In genomic region chr6:106026748-106027147, GRCh38 we compare ENCODE assay signal across 1 cellular context.
TF ChIP-seq lines count a peak whose summit lies in the region.

No MANE protein-coding gene starts in this region.

TF ChIP-seq in SK-N-SH, 30 proteins besides CTCF, POLR2A, EP300 and RAD21 (continued from another document):
- TF ChIP-seq PBX3 (IDR thresholded peaks at IDR 0.05), result no peak
- no peak for TF ChIP-seq GATA2 (CRISPR knock-in tag; IDR thresholded peaks at IDR 0.05)
- no peak for TF ChIP-seq POLR2AphosphoS5 (IDR thresholded peaks at IDR 0.05; ENCODE audit: low read depth, low read length)
- TF ChIP-seq RCOR1 (IDR thresholded peaks at IDR 0.05; ENCODE audit: low read length), result no peak
- TF ChIP-seq FOSL2 (IDR thresholded peaks at IDR 0.05; ENCODE audit: borderline replicate concordance, low read depth), result no peak
- no peak for TF ChIP-seq JUND (IDR thresholded peaks at IDR 0.05)
- no peak for TF ChIP-seq SMC3 (IDR thresholded peaks at IDR 0.05; ENCODE audit: low read depth, low read length)
- no peak for TF ChIP-seq NFIC (IDR thresholded peaks at IDR 0.05; ENCODE audit: borderline replicate concordance)
